In the genomic region with DNA sequence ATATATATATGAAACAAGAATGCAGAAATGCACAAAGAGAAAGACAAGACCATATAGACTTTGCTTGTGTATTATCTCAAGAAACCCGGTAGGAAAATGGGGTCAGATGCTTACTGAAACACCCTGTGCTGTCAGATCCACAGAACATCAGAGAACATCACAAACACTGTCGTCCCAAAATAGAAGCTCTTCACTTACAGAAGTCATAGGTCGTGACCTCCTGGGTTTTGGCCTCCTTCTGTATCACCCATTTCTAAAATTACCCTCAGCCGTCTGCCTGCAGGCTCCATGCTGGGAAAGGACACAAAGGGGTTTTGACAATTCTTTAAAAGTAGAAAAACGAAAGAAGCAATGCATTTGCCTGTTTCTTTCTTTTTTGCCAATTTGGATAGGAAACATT, we compare ENCODE assay signal across 26 cellular contexts.
"Had no signal": no experiment of that assay in that cellular context is flagged by ENCODE, and none has a peak within 500 bp of the region (broad histone marks: within the 10 kb centered on the region; RNA-seq: fewer than 3 reads in every experiment).

No MANE protein-coding gene starts in this region.

- H3K27ac ChIP-seq: hepatocyte, lower lobe of right lung, neural progenitor cell, neutrophil, parathyroid adenoma, psoas muscle, right lobe of liver, stomach, testis, thyroid gland, transverse colon, upper lobe of left lung, vagina had no signal

- H3K9me3 Mint-ChIP-seq: nephron; neural progenitor cell; stimulated activated memory B cell treated with anti-CD40 and anti-IgM and Interleukin-4, amounts not matched to agents 10 μg/mL and 1 μg/mL and 100 μg/mL, for 72 hours had no signal

- H3K27ac Mint-ChIP-seq: naive thymus-derived CD8-positive, alpha-beta T cell; nephron; neural progenitor cell; stimulated activated memory B cell treated with anti-CD40 and anti-IgM and Interleukin-4, amounts not matched to agents 10 μg/mL and 1 μg/mL and 100 μg/mL, for 72 hours had no signal

- H3K4me3 ChIP-seq: hepatocyte, lower lobe of right lung, neural progenitor cell, psoas muscle, right lobe of liver, smooth muscle cell, stomach, testis, thyroid gland, transverse colon, upper lobe of left lung, vagina had no signal

- H3K4me1 ChIP-seq: lower lobe of right lung, parathyroid adenoma, right lobe of liver, stomach, testis, thyroid gland, transverse colon, upper lobe of left lung, vagina had no signal

- H3K27me3 Mint-ChIP-seq: stimulated activated memory B cell treated with anti-CD40 and anti-IgM and Interleukin-4, amounts not matched to agents 10 μg/mL and 1 μg/mL and 100 μg/mL, for 72 hours had no signal

- H3K4me3 Mint-ChIP-seq: naive thymus-derived CD8-positive, alpha-beta T cell; nephron; neural progenitor cell; stimulated activated memory B cell treated with anti-CD40 and anti-IgM and Interleukin-4, amounts not matched to agents 10 μg/mL and 1 μg/mL and 100 μg/mL, for 72 hours had no signal

- H3K9me3 ChIP-seq: lower lobe of right lung, neutrophil, psoas muscle, right lobe of liver, stomach, testis, thyroid gland, transverse colon, upper lobe of left lung, vagina had no signal

- H3K36me3 ChIP-seq: lower lobe of right lung, neural progenitor cell, neutrophil, right lobe of liver, stomach, thyroid gland, transverse colon, upper lobe of left lung, vagina had no signal

- H3K27me3 ChIP-seq: hepatocyte, neural progenitor cell, neutrophil, right lobe of liver, testis, thyroid gland, transverse colon, upper lobe of left lung, vagina had no signal

- DNase-seq: islet precursor cell; lower lobe of right lung; mammary epithelial cell; mesenchymal stem cell; naive thymus-derived CD8-positive, alpha-beta T cell; occipital lobe; psoas muscle; right lobe of liver; stimulated activated CD4-positive, alpha-beta T cell treated with anti-CD3 and anti-CD28 coated beads, Interleukin-1b, Interleukin-23, amount 100 ng/mL, for 48 hours; stimulated activated CD4-positive, alpha-beta T cell treated with anti-CD3 and anti-CD28 coated beads, Interleukin-2, amount 100 ng/mL, for 48 hours; stimulated activated CD4-positive, alpha-beta T cell treated with anti-CD3 and anti-CD28 coated beads, Interleukin-4, amount 100 ng/mL, for 4 hours; stimulated activated CD8-positive, alpha-beta memory T cell treated with anti-CD3 and anti-CD28 coated beads, Interleukin-4, amount 100 ng/mL, for 48 hours; stimulated activated naive CD8-positive, alpha-beta T cell treated with anti-CD3 and anti-CD28 coated beads, Interleukin-15, Interleukin-2, amounts not matched to agents 100 U/mL and 50 U/mL, for 24 hours; stomach; testis; thyroid gland; transverse colon; upper lobe of left lung had no signal

- H3K4me1 Mint-ChIP-seq: naive thymus-derived CD8-positive, alpha-beta T cell; nephron; stimulated activated memory B cell treated with anti-CD40 and anti-IgM and Interleukin-4, amounts not matched to agents 10 μg/mL and 1 μg/mL and 100 μg/mL, for 72 hours had no signal

- H3K36me3 Mint-ChIP-seq: naive thymus-derived CD8-positive, alpha-beta T cell; neural progenitor cell; stimulated activated memory B cell treated with anti-CD40 and anti-IgM and Interleukin-4, amounts not matched to agents 10 μg/mL and 1 μg/mL and 100 μg/mL, for 72 hours had no signal
